In the genomic region with DNA sequence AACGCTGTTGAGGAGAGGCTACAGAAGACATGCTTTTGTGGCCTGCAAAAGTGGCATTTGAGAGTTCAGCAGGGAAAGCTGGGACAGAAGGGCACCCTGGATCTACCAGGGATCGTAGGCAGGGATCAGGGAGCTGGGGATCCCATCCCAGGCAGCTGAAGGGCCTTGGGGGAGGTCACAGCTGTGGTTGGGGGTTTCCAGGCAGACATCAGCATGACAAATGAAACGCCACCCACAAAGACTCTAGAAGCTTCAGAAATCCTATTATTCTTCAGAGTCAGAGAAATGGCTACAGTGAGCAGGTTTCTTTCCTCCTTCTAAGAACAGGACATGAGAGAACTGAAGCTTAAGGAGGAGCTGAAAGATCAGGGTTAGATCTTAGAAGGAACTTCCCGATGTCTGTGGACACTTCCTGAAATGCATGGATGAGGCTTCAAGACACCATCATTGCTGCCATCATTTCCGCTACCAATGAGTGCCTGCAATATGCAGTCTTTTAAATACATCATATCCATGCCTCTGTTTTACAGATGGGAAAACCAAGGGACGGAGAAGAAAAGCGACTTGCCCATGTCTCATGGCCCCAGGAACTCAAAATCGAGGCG, we compare ENCODE assay signal across 15 cellular contexts.
DNase-seq lines count a peak whose midpoint lies in the region; ATAC-seq and TF ChIP-seq lines count a peak whose summit lies in the region.
"Had no signal": no experiment of that assay in that cellular context is flagged by ENCODE, and none has a peak within 500 bp of the region (broad histone marks: within the 10 kb centered on the region; RNA-seq: fewer than 3 reads in every experiment).

No MANE protein-coding gene starts in this region.

- H3K36me3 ChIP-seq in CD4-positive, CD25-positive, alpha-beta regulatory T cell (ENCODE audit: control insufficient read depth, insufficient read depth, low read length) = peaks cover 20% of the 10 kb centered on the region
- H3K36me3 ChIP-seq in mesodermal cell (ENCODE audit: control insufficient read depth, insufficient read depth, low read length) = peaks cover 12% of the 10 kb centered on the region

- H3K27ac Mint-ChIP-seq in CD4-positive, CD25-positive, alpha-beta regulatory T cell = peak overlapping the region in 2 of 3 donors; percentile 20 to 43
- peak overlapping the region; percentile 58 for H3K27ac Mint-ChIP-seq in activated T-helper 17 cell treated with anti-CD3 and anti-CD28 coated beads, Interleukin-2, amount 50 U/mL, for 72 hours

- 78 to 82% methylated on average over 7 to 9 of the region's 9 CpGs for whole genome bisulfite sequencing in mesodermal cell (ENCODE audit: insufficient coverage in 2 of 2), 2 experiments

- no peaks in the 10 kb centered on the region for H3K9me3 Mint-ChIP-seq in CD4-positive, CD25-positive, alpha-beta regulatory T cell
- H3K9me3 Mint-ChIP-seq in activated T-helper 17 cell treated with anti-CD3 and anti-CD28 coated beads, Interleukin-2, amount 50 U/mL, for 72 hours = no peaks in the 10 kb centered on the region

- no peaks in the 10 kb centered on the region for H3K9me3 ChIP-seq in CD4-positive, CD25-positive, alpha-beta regulatory T cell (ENCODE audit: control insufficient read depth in 2 of 2, low read length in 2 of 2)
- H3K9me3 ChIP-seq in mesodermal cell (ENCODE audit: control insufficient read depth, low read length) = no peaks in the 10 kb centered on the region
- H3K9me3 ChIP-seq: MG63 had no signal

- no peak for TF ChIP-seq CTCF in GM20000 (IDR thresholded peaks at IDR 0.05; ENCODE audit: extremely low read depth, missing control alignments)

- no peak overlapping the region for H3K4me3 Mint-ChIP-seq in CD4-positive, CD25-positive, alpha-beta regulatory T cell
- H3K4me3 Mint-ChIP-seq in activated T-helper 17 cell treated with anti-CD3 and anti-CD28 coated beads, Interleukin-2, amount 50 U/mL, for 72 hours = no peak overlapping the region

- peaks cover 27% of the 10 kb centered on the region for H3K36me3 Mint-ChIP-seq in CD4-positive, CD25-positive, alpha-beta regulatory T cell
- H3K36me3 Mint-ChIP-seq in activated T-helper 17 cell treated with anti-CD3 and anti-CD28 coated beads, Interleukin-2, amount 50 U/mL, for 72 hours (ENCODE audit: low read depth) = peaks cover 44% of the 10 kb centered on the region

- no peak for ATAC-seq in CD4-positive, CD25-positive, alpha-beta regulatory T cell (ENCODE audit: low read depth in 2 of 2)
- ATAC-seq in activated T-helper 17 cell treated with anti-CD3 and anti-CD28 coated beads, Interleukin-2, amount 50 U/mL, for 72 hours (replicated peaks) = no peak
- ATAC-seq in GM21717 (IDR thresholded peaks at IDR 0.05; ENCODE audit: unreplicated experiment) (no peak), HG03159 (IDR thresholded peaks at IDR 0.05; ENCODE audit: unreplicated experiment) (no peak), HG03280 (IDR thresholded peaks at IDR 0.05; ENCODE audit: unreplicated experiment) (no peak), GM18861 (IDR thresholded peaks at IDR 0.05; ENCODE audit: unreplicated experiment) (no peak)
- ATAC-seq: right cardiac atrium had no signal

- no peaks in the 10 kb centered on the region for H3K4me1 ChIP-seq in CD4-positive, CD25-positive, alpha-beta regulatory T cell (ENCODE audit: control insufficient read depth, insufficient read depth, low read length, poor library complexity, severe bottlenecking)
- H3K4me1 ChIP-seq in mesodermal cell (ENCODE audit: control insufficient read depth, insufficient read depth, low read length, poor library complexity, severe bottlenecking) = peaks cover 42% of the 10 kb centered on the region

- H3K4me3 ChIP-seq in CD4-positive, CD25-positive, alpha-beta regulatory T cell (ENCODE audit: low read depth, low read length) = no peak overlapping the region
- no peak overlapping the region for H3K4me3 ChIP-seq in mesodermal cell (ENCODE audit: extremely low read depth, insufficient read depth, low read length, poor library complexity, severe bottlenecking)
- H3K4me3 ChIP-seq: MG63 had no signal

- H3K27me3 ChIP-seq in CD4-positive, CD25-positive, alpha-beta regulatory T cell (ENCODE audit: control insufficient read depth, insufficient read depth, low read length) = no peaks in the 10 kb centered on the region
- H3K27me3 ChIP-seq: MG63 had no signal

- no peak for DNase-seq in CD4-positive, CD25-positive, alpha-beta regulatory T cell
- peak; percentile 48 for DNase-seq in GM20000 (ENCODE audit: low spot score)
- DNase-seq: GDM1; NCI-H2171; NK-92 treated with Interleukin-12 subunit alpha and Interleukin-12 subunit beta, amount 100 ng/mL, for 24 hours; right cardiac atrium; stimulated activated CD4-positive, alpha-beta T cell treated with anti-CD3 and anti-CD28 coated beads, Interleukin-4, amount 100 ng/mL, for 4 hours; stimulated activated naive CD4-positive, alpha-beta T cell treated with Interleukin-2 at 50 U/mL for 16 hours had no signal

- H3K27me3 Mint-ChIP-seq in CD4-positive, CD25-positive, alpha-beta regulatory T cell = no peaks in the 10 kb centered on the region
- no peaks in the 10 kb centered on the region for H3K27me3 Mint-ChIP-seq in activated T-helper 17 cell treated with anti-CD3 and anti-CD28 coated beads, Interleukin-2, amount 50 U/mL, for 72 hours

- H3K27ac ChIP-seq in CD4-positive, CD25-positive, alpha-beta regulatory T cell (ENCODE audit: insufficient read depth, low read length, poor library complexity, severe bottlenecking) = no peak overlapping the region
- H3K27ac ChIP-seq in mesodermal cell (ENCODE audit: low read depth, low read length, severe bottlenecking) = peak overlapping the region; percentile 73

- peaks cover 0 to 10% (median 5%) of the 10 kb centered on the region in 4 donors for H3K4me1 Mint-ChIP-seq in CD4-positive, CD25-positive, alpha-beta regulatory T cell
- peaks cover 5% of the 10 kb centered on the region for H3K4me1 Mint-ChIP-seq in activated T-helper 17 cell treated with anti-CD3 and anti-CD28 coated beads, Interleukin-2, amount 50 U/mL, for 72 hours
